In the genomic region with DNA sequence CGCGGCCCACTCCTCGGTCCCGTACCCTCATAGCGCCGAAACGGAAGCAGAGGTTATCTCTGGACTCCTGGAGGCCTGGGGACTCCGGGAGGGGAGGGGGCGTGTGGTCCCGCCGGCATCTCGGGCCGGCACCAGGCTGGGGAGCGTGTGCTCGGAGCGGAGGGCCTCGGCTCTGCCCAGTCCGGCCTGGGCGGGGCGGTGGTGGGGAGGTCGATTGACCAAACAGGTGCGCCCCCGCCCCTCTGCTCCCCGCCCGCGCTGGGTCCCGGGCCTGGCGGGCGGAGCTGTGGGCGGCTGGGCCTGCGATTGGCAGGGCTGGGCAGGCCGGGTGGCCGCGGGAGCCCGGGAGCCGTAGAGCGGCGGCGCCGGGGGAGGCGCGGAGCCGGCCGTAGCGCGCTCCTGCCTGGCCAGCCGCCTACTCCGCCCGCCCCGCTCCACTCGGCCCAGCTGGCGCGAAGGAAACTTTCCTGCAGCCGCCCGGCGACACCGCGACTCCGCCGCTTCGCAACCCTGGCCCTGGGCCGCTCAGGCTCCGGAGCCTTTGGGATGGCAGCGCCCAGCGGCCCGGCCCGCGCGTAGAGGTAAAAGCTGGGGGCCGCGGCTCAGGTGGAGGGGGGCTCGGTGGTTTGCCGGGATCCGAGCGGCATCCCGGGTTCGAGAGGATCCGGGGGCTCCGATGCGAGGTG, we compare ENCODE assay signal across 8 cellular contexts. TPM values are rescaled to one million over a fixed set of nuclear protein-coding genes. Genes with fewer than 3 reads are reported as not detected.
DNase-seq lines count a peak whose midpoint lies in the region; ATAC-seq, FAIRE-seq and TF ChIP-seq lines count a peak whose summit lies in the region.

No MANE protein-coding gene starts in this region.

- H2BK15ac ChIP-seq in H1 (ENCODE audit: low read length): no peak overlapping the region; the same call in 1 of the 2 replicates
- H2BK15ac ChIP-seq in mesendoderm (replicated peaks; ENCODE audit: low read depth): no peak overlapping the region

- H3K27ac ChIP-seq in H1 (ENCODE audit: low read depth, low read length): no peak overlapping the region
- H3K27ac ChIP-seq in mesendoderm (ENCODE audit: low read depth, low read length): no peak overlapping the region
- no peak overlapping the region for H3K27ac ChIP-seq in aorta (ENCODE audit: low read depth in 1 of 2, low read length in 2 of 2)
- H3K27ac ChIP-seq in MM.1S (ENCODE audit: low read length): no peak overlapping the region

- H3K4me2 ChIP-seq in H1 (ENCODE audit: insufficient read depth in 1 of 2, low read depth in 2 of 2, low read length in 2 of 2) (peak overlapping the region; percentile 87 to 92), mesendoderm (ENCODE audit: low read length) (peak overlapping the region; percentile 77), MM.1S (ENCODE audit: low read depth, low read length) (no peak overlapping the region)

- peaks cover 2 to 19% of the 10 kb centered on the region in 2 experiments for H4K20me1 ChIP-seq in H1 (replicated peaks in 1 of 2; ENCODE audit: control insufficient read depth in 1 of 2, insufficient read depth in 2 of 2, low read length in 2 of 2)
- H4K20me1 ChIP-seq in MM.1S (ENCODE audit: insufficient read depth, low read length): no peaks in the 10 kb centered on the region

- no peaks in the 10 kb centered on the region for H3K9me2 ChIP-seq in MM.1S (replicated peaks; ENCODE audit: insufficient read depth, low read length)

- no peak overlapping the region for H2BK20ac ChIP-seq in H1 (ENCODE audit: low read length)

- no peak overlapping the region for H2AK5ac ChIP-seq in H1 (ENCODE audit: low read depth, low read length)
- no peak overlapping the region for H2AK5ac ChIP-seq in mesendoderm (ENCODE audit: low read length)

- H3K9ac ChIP-seq in H1 (replicated peaks in 1 of 4; ENCODE audit: extremely low read depth in 1 of 4, low read depth in 3 of 4, low read length in 3 of 4) (peak overlapping the region; percentile 25 to 61 (median 46); a peak in 5 of 7 replicates), mesendoderm (ENCODE audit: low read length) (peak overlapping the region; percentile 85), MM.1S (ENCODE audit: low read length) (no peak overlapping the region)

- H4K8ac ChIP-seq in H1 (ENCODE audit: extremely low read depth, insufficient read depth, low read length): 0 out of 2 replicates have a peak overlapping the region, but pooled peaks have one; percentile 73
- no peak overlapping the region for H4K8ac ChIP-seq in mesendoderm (ENCODE audit: low read depth, low read length)

- H3K4me1 ChIP-seq in H1 (replicated peaks in 1 of 4; ENCODE audit: control insufficient read depth in 3 of 4, insufficient read depth in 4 of 4, low read length in 3 of 4) (peaks cover 3 to 22% (median 8%) of the 10 kb centered on the region in 4 experiments), mesendoderm (ENCODE audit: control insufficient read depth, low read depth, low read length) (peaks cover 9% of the 10 kb centered on the region), aorta (ENCODE audit: control insufficient read depth in 1 of 2, insufficient read depth in 2 of 2, low read length in 2 of 2) (no peaks in the 10 kb centered on the region), MM.1S (ENCODE audit: low read length) (0 out of 2 replicates have a peak, but pooled peaks cover 3% of the 10 kb centered on the region)

- H3F3A ChIP-seq in MM.1S (ENCODE audit: insufficient read depth, low read length): no peaks in the 10 kb centered on the region

- H3K4me3 ChIP-seq in H1 (ENCODE audit: extremely low read depth in 1 of 4, insufficient read depth in 2 of 4, low read depth in 3 of 4, low read length in 4 of 4) (peak overlapping the region; percentile 69 to 93 (median 72)), mesendoderm (ENCODE audit: low read length) (peak overlapping the region; percentile 59), aorta (ENCODE audit: low read length in 2 of 2) (peak overlapping the region; percentile 9 to 35), MM.1S (ENCODE audit: low read length) (no peak overlapping the region)

- H3K9me3 ChIP-seq in H1 (ENCODE audit: insufficient read depth in 2 of 2, low read depth in 1 of 2, low read length in 1 of 2) (peaks cover 3 to 7% of the 10 kb centered on the region in 2 experiments; a peak in 2 of 4 replicates), aorta (ENCODE audit: control insufficient read depth, low read length) (no peaks in the 10 kb centered on the region), MM.1S (replicated peaks; ENCODE audit: insufficient read depth, low read length) (no peaks in the 10 kb centered on the region)

- CTCF ChIA-PET in H1 (lab: Charles Lee; ENCODE audit: partially characterized antibody): interaction anchor here (0.7 to 5.3 kb wide), 22 partner anchors 10 to 95 kb away, joined by 3 to 49 read pairs (median 4); no protein-coding TSS in a partner anchor

- no peak for FAIRE-seq in H1 (lab: Jason Lieb, UNC)

- peaks cover 0 to 21% (median 14%) of the 10 kb centered on the region in 4 experiments; a peak in 6 of 7 replicates for H3K27me3 ChIP-seq in H1 (replicated peaks in 1 of 4; ENCODE audit: control insufficient read depth in 3 of 4, extremely low read depth in 1 of 4, insufficient read depth in 3 of 4, low read length in 3 of 4)
- peaks cover 5% of the 10 kb centered on the region for H3K27me3 ChIP-seq in mesendoderm (ENCODE audit: insufficient read depth, low read length, poor library complexity)
- no peaks in the 10 kb centered on the region for H3K27me3 ChIP-seq in aorta (ENCODE audit: control insufficient read depth in 1 of 2, insufficient read depth in 2 of 2, low read length in 1 of 2)
- peaks cover 10% of the 10 kb centered on the region; the same call in 1 of the 2 replicates for H3K27me3 ChIP-seq in MM.1S (replicated peaks; ENCODE audit: insufficient read depth, low read length)

- H2BK120ac ChIP-seq in H1 (replicated peaks; ENCODE audit: low read depth, low read length) (peak overlapping the region; percentile 45), mesendoderm (ENCODE audit: low read depth, low read length) (no peak overlapping the region)

- TF ChIP-seq CTCF in H1 (IDR thresholded peaks at IDR 0.05; ENCODE audit: control extremely low read depth in 1 of 3, insufficient read depth in 1 of 3, low read depth in 1 of 3, low read length in 3 of 3) (no peak), MM.1S (IDR thresholded peaks at IDR 0.05; ENCODE audit: low read length) (no peak)

- no peak for TF ChIP-seq RAD21 in H1 (IDR thresholded peaks at IDR 0.05 in 1 of 2, conservative IDR thresholded peaks at IDR 0.05 in 1 of 2; ENCODE audit: low read depth in 2 of 2, low read length in 2 of 2)

- H3K18ac ChIP-seq in H1 (ENCODE audit: extremely low read depth, low read length): peak overlapping the region; percentile 56; the same call in 1 of the 2 replicates
- H3K18ac ChIP-seq in mesendoderm (ENCODE audit: low read length): no peak overlapping the region

- H3K4ac ChIP-seq in H1 (replicated peaks; ENCODE audit: insufficient read length, low read depth, low read length) (no peak overlapping the region), mesendoderm (ENCODE audit: low read depth, low read length) (no peak overlapping the region)

- H2AFZ ChIP-seq in H1 (ENCODE audit: low read length): 0 out of 2 replicates have a peak overlapping the region, but pooled peaks have one; percentile 35
- no peak overlapping the region for H2AFZ ChIP-seq in MM.1S (ENCODE audit: low read length)

- H3K79me1 ChIP-seq in H1 (ENCODE audit: low read depth, low read length): peaks cover 5% of the 10 kb centered on the region
- H3K79me1 ChIP-seq in mesendoderm (ENCODE audit: low read length): no peaks in the 10 kb centered on the region

- peak; percentile 83 for ATAC-seq in aorta (ENCODE audit: low FRiP score)
- no peak for ATAC-seq in HG02642 (IDR thresholded peaks at IDR 0.05; ENCODE audit: poor library complexity, unreplicated experiment)
- ATAC-seq in HG03354 (IDR thresholded peaks at IDR 0.05; ENCODE audit: poor library complexity, severe bottlenecking, unreplicated experiment): no peak

- H3K79me2 ChIP-seq in H1 (ENCODE audit: control insufficient read depth in 1 of 2, insufficient read depth in 2 of 2, low read length in 2 of 2) (peaks cover 0 to 5% of the 10 kb centered on the region in 2 experiments; a peak in 1 of 4 replicates), mesendoderm (ENCODE audit: control insufficient read depth, insufficient read depth, low read length) (no peaks in the 10 kb centered on the region), MM.1S (ENCODE audit: low read length) (no peaks in the 10 kb centered on the region)

- peak overlapping the region; percentile 23 for H4K91ac ChIP-seq in H1 (replicated peaks; ENCODE audit: insufficient read length, low read length)

- H3K36me3 ChIP-seq in H1 (ENCODE audit: control insufficient read depth in 2 of 4, insufficient read depth in 4 of 4, low read length in 3 of 4) (no peaks in the 10 kb centered on the region), mesendoderm (ENCODE audit: control insufficient read depth, insufficient read depth, low read length) (no peaks in the 10 kb centered on the region), aorta (ENCODE audit: control insufficient read depth in 1 of 2, insufficient read depth in 2 of 2, low read length in 1 of 2) (no peaks in the 10 kb centered on the region), MM.1S (replicated peaks; ENCODE audit: insufficient read depth, low read length) (no peaks in the 10 kb centered on the region)

- H2BK5ac ChIP-seq in H1 (ENCODE audit: low read depth, low read length): no peak overlapping the region
- no peak overlapping the region for H2BK5ac ChIP-seq in mesendoderm (ENCODE audit: low read length)

- POLR2A ChIA-PET in H1 (lab: Charles Lee; ENCODE audit: partially characterized antibody): interaction anchor here (0.8 to 4.1 kb wide), 9 partner anchors 10 to 80 kb away, joined by 3 to 26 read pairs (median 6); no protein-coding TSS in a partner anchor

- DNase-seq in AG08396 (ENCODE audit: low spot score) (peak; percentile 89), LHCN-M2 (ENCODE audit: low read depth) (peak; percentile 11), H1 (ENCODE audit: low read depth in 1 of 2, low spot score in 2 of 2) (peak; percentile 68 to 90), mesendoderm (peak; percentile 93), aorta (peak; percentile 72 to 90), MM.1S (no peak)

- intact Hi-C loops in aorta (cut with DNase I): loop anchor here in 1 of 2 donors (5.0 kb wide), 1 partner anchor 42 kb away; no protein-coding TSS in a partner anchor

- no peak overlapping the region for H2BK12ac ChIP-seq in H1 (ENCODE audit: low read depth, low read length)

- peaks cover 15% of the 10 kb centered on the region for H3K23me2 ChIP-seq in H1 (ENCODE audit: low read depth, low read length)

- no peak overlapping the region for H3K14ac ChIP-seq in H1 (ENCODE audit: insufficient read length)

- H3K23ac ChIP-seq in H1 (ENCODE audit: insufficient read length) (no peak overlapping the region), mesendoderm (ENCODE audit: low read length) (peak overlapping the region; percentile 57)

- H4K5ac ChIP-seq in H1 (ENCODE audit: insufficient read length, low read depth, low read length) (peak overlapping the region; percentile 15), mesendoderm (ENCODE audit: low read length) (no peak overlapping the region)

- H3K56ac ChIP-seq in H1 (replicated peaks; ENCODE audit: insufficient read length, low read depth, low read length) (peak overlapping the region; percentile 4), mesendoderm (ENCODE audit: low read length) (peak overlapping the region; percentile 91)

- WGBS in H1 (ENCODE audit: extremely low coverage in 1 of 2, insufficient coverage in 1 of 2, insufficient read length in 1 of 2, insufficient replicate concordance in 2 of 2, low coverage in 1 of 2, low lambda C conversion rate in 2 of 2, missing lambda C conversion rate in 1 of 2), 2 experiments: 3% methylated on average over 24 of the region's 80 CpGs; no CpG with 5 or more reads in 1 of the 2 experiments
- no CpG with 5 or more reads among the region's 80 CpGs for WGBS in mesendoderm (ENCODE audit: extremely low coverage, insufficient coverage, low lambda C conversion rate)
- 2% methylated on average over 61 to 80 of the region's 80 CpGs for WGBS in aorta, 2 donors

- peak in 1 of 2 experiments; percentile 42; a peak in 1 of 3 replicates for TF ChIP-seq POLR2A in H1 (IDR thresholded peaks at IDR 0.05; ENCODE audit: control extremely low read depth in 1 of 2, low read depth in 2 of 2, low read length in 2 of 2)

- no peak for TF ChIP-seq EP300 in H1 (IDR thresholded peaks at IDR 0.05; ENCODE audit: borderline replicate concordance in 1 of 2, low read depth in 2 of 2, low read length in 2 of 2)

RNA-seq across cellular contexts. Expression of a gene that starts 52.1 kb away (rescaled TPM):
- total RNA-seq in LHCN-M2 (2014; rRNA removed) (4.0 and 4.4 TPM in 2 replicates), aorta (10 to 100 TPM; 70.3 to 75.4 TPM)
- 3.9 TPM for polyA plus RNA-seq in LHCN-M2 (2012)
- total RNA-seq in H1 (2021; fragmentation: NEBNext Ultra II Directional; extraction: Animal tissue kit (Norgen Biotek cat#: 25700)): 39.5 and 41.4 TPM in 2 replicates
- polyA plus RNA-seq in H1 (2011; rRNA removed) (19.7 and 28.0 TPM in 2 replicates), aorta (10 to 100 TPM; 12.0 to 32.5 TPM)
- polyA plus RNA-seq in H1 (2011; cell fraction: cytosol; rRNA removed): 23.7 TPM
- 50.0 TPM for polyA plus RNA-seq in H1 (2011; cell fraction: nucleus; rRNA removed)
- 23.2 to 24.5 TPM (median 23.7 TPM) in 4 replicates for polyA plus RNA-seq in H1 (2012, experiment 1 of 2)
- 20.4 TPM for polyA plus RNA-seq in H1 (2012, experiment 2 of 2)
- polyA plus RNA-seq in H1 (2013, experiment 1 of 2): 15.8 TPM
- 15.8 TPM for polyA plus RNA-seq in H1 (2013, experiment 2 of 2)
- polyA minus RNA-seq in H1 (2011; rRNA and poly(A)+ RNA removed): 38.5 and 60.7 TPM in 2 replicates
- polyA minus RNA-seq in H1 (2011; cell fraction: cytosol; rRNA and poly(A)+ RNA removed): 25.3 TPM
- polyA minus RNA-seq in H1 (2011; cell fraction: nucleus; rRNA and poly(A)+ RNA removed): 30.7 TPM
- 21.8 TPM for polyA plus RNA-seq in mesendoderm (2013, experiment 1 of 2)
- 21.4 TPM for polyA plus RNA-seq in mesendoderm (2013, experiment 2 of 2)
